Comparison of ENCODE assay signal across 23 cellular contexts in the genomic region with DNA sequence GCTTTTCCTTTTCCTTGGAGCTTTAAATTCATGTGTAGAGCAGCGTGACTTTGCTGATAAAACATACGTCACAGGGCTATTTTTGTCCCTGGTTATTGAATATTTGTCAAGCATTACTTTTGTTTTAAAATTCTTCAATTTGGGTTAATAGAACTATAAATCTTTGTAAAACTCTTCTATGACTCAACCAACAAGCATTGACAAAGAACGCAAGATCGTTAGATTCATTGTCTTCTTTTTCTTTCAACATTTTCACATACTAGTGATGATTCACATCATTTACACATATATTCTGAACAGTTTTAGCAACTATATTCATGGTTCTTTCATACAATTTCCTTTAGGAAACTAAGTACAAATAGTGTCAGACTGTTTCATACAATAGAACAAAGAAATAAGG.
DNase-seq lines count a peak whose midpoint lies in the region; ATAC-seq, FAIRE-seq and TF ChIP-seq lines count a peak whose summit lies in the region.
"Had no signal": no experiment of that assay in that cellular context is flagged by ENCODE, and none has a peak within 500 bp of the region (broad histone marks: within the 10 kb centered on the region; RNA-seq: fewer than 3 reads in every experiment).

No MANE protein-coding gene starts in this region.

- H3K9me3 Mint-ChIP-seq in astrocyte (ENCODE audit: unreplicated experiment): peaks cover 4% of the 10 kb centered on the region
- H3K9me3 Mint-ChIP-seq: CD8-positive, alpha-beta T cell had no signal

- TF ChIP-seq CTCF in HCT116 (IDR thresholded peaks at IDR 0.05 in 2 of 3, conservative IDR thresholded peaks at IDR 0.05 in 1 of 3; ENCODE audit: borderline replicate concordance in 1 of 3, insufficient read depth in 1 of 3, low read depth in 2 of 3, low read length in 2 of 3) (no peak), astrocyte (IDR thresholded peaks at IDR 0.05; ENCODE audit: insufficient read depth, low read depth, low read length) (no peak), GM13976 (IDR thresholded peaks at IDR 0.05; ENCODE audit: borderline replicate concordance, control extremely low read depth, extremely low read depth, insufficient read depth, missing control alignments) (no peak)

- H3K27ac ChIP-seq in HCT116 (ENCODE audit: low read depth, low read length) (no peak overlapping the region), astrocyte (ENCODE audit: low read depth, low read length) (no peak overlapping the region)
- H3K27ac ChIP-seq: SJCRH30 had no signal

- no peaks in the 10 kb centered on the region for H3K79me2 ChIP-seq in HCT116 (ENCODE audit: insufficient read depth, low read length)
- no peaks in the 10 kb centered on the region for H3K79me2 ChIP-seq in astrocyte (ENCODE audit: insufficient read depth, low read length)

- H3K36me3 ChIP-seq in HCT116 (ENCODE audit: control insufficient read depth in 1 of 2, insufficient read depth in 2 of 2, low read length in 2 of 2) (no peaks in the 10 kb centered on the region), astrocyte (ENCODE audit: insufficient read depth, low read length) (no peaks in the 10 kb centered on the region)
- H3K36me3 ChIP-seq: SJCRH30 had no signal

- H3K27me3 ChIP-seq in HCT116 (ENCODE audit: insufficient read depth, low read length) (no peaks in the 10 kb centered on the region), astrocyte (ENCODE audit: insufficient read depth, low read length) (no peaks in the 10 kb centered on the region)
- H3K27me3 ChIP-seq: SJCRH30 had no signal

- H3K27me3 Mint-ChIP-seq in astrocyte (ENCODE audit: low read depth, unreplicated experiment): no peaks in the 10 kb centered on the region
- H3K27me3 Mint-ChIP-seq: T-cell had no signal

- no peak overlapping the region for H3K4me3 Mint-ChIP-seq in astrocyte (ENCODE audit: unreplicated experiment)
- H3K4me3 Mint-ChIP-seq: CD8-positive, alpha-beta T cell; T-cell had no signal

- POLR2A ChIA-PET in HCT116 (lab: Charles Lee): no interaction called here

- no peaks in the 10 kb centered on the region for H4K20me1 ChIP-seq in HCT116 (ENCODE audit: insufficient read depth)
- H4K20me1 ChIP-seq in astrocyte (ENCODE audit: insufficient read depth, low read length): no peaks in the 10 kb centered on the region

- ATAC-seq in HCT116: no peak
- ATAC-seq: CD8-positive, alpha-beta T cell; Panc1; T-cell had no signal

- no peaks in the 10 kb centered on the region; the same call in 1 of the 2 replicates for H3K9me2 ChIP-seq in HCT116 (ENCODE audit: insufficient read depth)

- H2AFZ ChIP-seq in HCT116 (ENCODE audit: low read depth, low read length, poor library complexity, severe bottlenecking) (peak overlapping the region; percentile 38), astrocyte (ENCODE audit: low read depth, low read length) (no peak overlapping the region)

- TF ChIP-seq POLR2A in HCT116 (IDR thresholded peaks at IDR 0.05; ENCODE audit: borderline replicate concordance, extremely low read depth, insufficient read depth, insufficient read length): no peak

- no peak for TF ChIP-seq RAD21 in HCT116 (IDR thresholded peaks at IDR 0.05; ENCODE audit: low read depth)

- H3K4me2 ChIP-seq in HCT116 (ENCODE audit: low read length) (no peak overlapping the region), astrocyte (ENCODE audit: low read length) (peak overlapping the region; percentile 5)

- H3K9ac ChIP-seq in HCT116 (ENCODE audit: low read length): no peak overlapping the region
- no peak overlapping the region for H3K9ac ChIP-seq in astrocyte (ENCODE audit: low read length)

- H3K36me3 Mint-ChIP-seq in astrocyte (ENCODE audit: low read depth, unreplicated experiment): no peaks in the 10 kb centered on the region
- H3K36me3 Mint-ChIP-seq: CD8-positive, alpha-beta T cell; T-cell had no signal

- intact Hi-C loops in HCT116 (cut with micrococcal nuclease): no loop called here

- H3K27ac Mint-ChIP-seq in astrocyte (ENCODE audit: unreplicated experiment): no peak overlapping the region
- H3K27ac Mint-ChIP-seq: CD8-positive, alpha-beta T cell; T-cell had no signal

- DNase-seq in A172 (ENCODE audit: low spot score) (peak; percentile 68), HCT116 (ENCODE audit: low read depth, low spot score) (no peak), astrocyte (ENCODE audit: low read depth) (peak; percentile 65), frontal cortex (ENCODE audit: low spot score in 2 of 2) (no peak), GM13976 (ENCODE audit: low spot score) (no peak), NCI-H1436 (lab: John Stamatoyannopoulos, UW) (no peak), amygdala (lab: John Stamatoyannopoulos, UW) (no peak), NCI-H2227 treated with DMSO at 0.1 percent for 48 hours (lab: John Stamatoyannopoulos, UW) (no peak)
- DNase-seq: 8988T; AML-193; C1 segment of cervical spinal cord; CD8-positive, alpha-beta T cell; DMS53; H7; Karpas-422; NCI-H1694 treated with DMSO at 0.1 percent for 48 hours; NCI-H2107; NCI-H524; NCI-H774; NK-92 treated with Interleukin-12 subunit alpha and Interleukin-12 subunit beta, amount 100 ng/mL, for 24 hours; SJCRH30; T-cell had no signal

- no peaks in the 10 kb centered on the region for H3K4me1 ChIP-seq in HCT116 (ENCODE audit: control insufficient read depth in 1 of 2, insufficient read depth in 2 of 2, low read length in 2 of 2)
- no peaks in the 10 kb centered on the region for H3K4me1 ChIP-seq in astrocyte (ENCODE audit: insufficient read depth, low read length)
- H3K4me1 ChIP-seq: SJCRH30 had no signal

- no peak overlapping the region for H3K4me3 ChIP-seq in HCT116 (replicated peaks in 1 of 2; ENCODE audit: low read depth in 1 of 2, low read length in 2 of 2)
- no peak overlapping the region for H3K4me3 ChIP-seq in astrocyte (ENCODE audit: insufficient read depth, low read depth, low read length)
- H3K4me3 ChIP-seq: SJCRH30 had no signal

- H3K9me3 ChIP-seq in HCT116 (ENCODE audit: control insufficient read depth in 1 of 2, insufficient read depth in 1 of 2, low read depth in 1 of 2, low read length in 2 of 2) (no peaks in the 10 kb centered on the region), astrocyte (ENCODE audit: insufficient read depth, low read depth, low read length) (no peaks in the 10 kb centered on the region)
- H3K9me3 ChIP-seq: SJCRH30 had no signal

- RAD21 ChIA-PET in HCT116 (lab: Charles Lee; ENCODE audit: low non-redundant PET in 1 of 2, low total read pairs in 2 of 2, uncharacterized antibody in 2 of 2, unreplicated experiment in 2 of 2): no interaction called here

- FAIRE-seq in astrocyte (lab: Jason Lieb, UNC) (no peak), frontal cortex (lab: Jason Lieb, UNC) (peak; percentile 15)

- no TSS peak for BruUV-seq in HCT116 (replicated peaks; lab: Mats Ljungman, UMichigan)

- peaks cover 4% of the 10 kb centered on the region for H3K4me1 Mint-ChIP-seq in astrocyte (ENCODE audit: low read depth, unreplicated experiment)
- H3K4me1 Mint-ChIP-seq: T-cell had no signal

- in situ Hi-C loops in GM13976 (cut with MboI; ENCODE audit: low sequenced_read_pairs, unreplicated experiment): no loop called here

- CTCF ChIA-PET in HCT116 (lab: Charles Lee): no interaction called here

TF ChIP-seq in HCT116, 20 proteins besides CTCF, POLR2A, EP300 and RAD21:
- TF ChIP-seq ELF1 (IDR thresholded peaks at IDR 0.05; ENCODE audit: borderline replicate concordance, low read depth): no peak
- TF ChIP-seq SRF (IDR thresholded peaks at IDR 0.05; ENCODE audit: low read depth): no peak
- no peak for TF ChIP-seq YY1 (IDR thresholded peaks at IDR 0.05; ENCODE audit: extremely low read depth, insufficient replicate concordance, low read depth, low read length)
- TF ChIP-seq FOSL1 (IDR thresholded peaks at IDR 0.05; ENCODE audit: low read depth): no peak
- no peak for TF ChIP-seq EGR1 (IDR thresholded peaks at IDR 0.05; ENCODE audit: low read depth)
- TF ChIP-seq SIN3A (IDR thresholded peaks at IDR 0.05; ENCODE audit: low read depth): no peak
- TF ChIP-seq, protein P1, sequence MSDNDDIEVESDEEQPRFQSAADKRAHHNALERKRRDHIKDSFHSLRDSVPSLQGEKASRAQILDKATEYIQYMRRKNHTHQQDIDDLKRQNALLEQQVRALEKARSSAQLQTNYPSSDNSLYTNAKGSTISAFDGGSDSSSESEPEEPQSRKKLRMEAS (IDR thresholded peaks at IDR 0.05): no peak
- no peak for TF ChIP-seq EZH2 (IDR thresholded peaks at IDR 0.05)
- TF ChIP-seq JUND (IDR thresholded peaks at IDR 0.05): no peak
- TF ChIP-seq CBX3 (IDR thresholded peaks at IDR 0.05; ENCODE audit: low read depth): no peak
- TF ChIP-seq, protein P2, sequence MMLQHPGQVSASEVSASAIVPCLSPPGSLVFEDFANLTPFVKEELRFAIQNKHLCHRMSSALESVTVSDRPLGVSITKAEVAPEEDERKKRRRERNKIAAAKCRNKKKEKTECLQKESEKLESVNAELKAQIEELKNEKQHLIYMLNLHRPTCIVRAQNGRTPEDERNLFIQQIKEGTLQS (IDR thresholded peaks at IDR 0.05): no peak
- TF ChIP-seq TCF7L2 (IDR thresholded peaks at IDR 0.05; ENCODE audit: borderline replicate concordance, extremely low read depth, insufficient read depth, insufficient read length): no peak
- no peak for TF ChIP-seq POLR2AphosphoS5 (IDR thresholded peaks at IDR 0.05; ENCODE audit: low read depth, low read length)
- no peak for TF ChIP-seq SP1 (IDR thresholded peaks at IDR 0.05; ENCODE audit: low read depth)

Comparison
In these comparisons a context has a peak if more than half of its experiments do, and no peak if none do; other contexts are left out.
1. DNase-seq: peak in A172 (single experiment) and astrocyte (single experiment); none in HCT116 (single experiment), frontal cortex (0 of 2), GM13976 (single experiment), NCI-H1436 (single experiment), amygdala (0 of 56) and NCI-H2227 treated with DMSO at 0.1 percent for 48 hours (single experiment).